9 cellular contexts compared by ENCODE assay signal in genomic region chr6:157764346-157765068, GRCh38. TPM values are rescaled to one million over a fixed set of nuclear protein-coding genes. Genes with fewer than 3 reads are reported as not detected.
DNase-seq lines count a peak whose midpoint lies in the region; ATAC-seq lines count a peak whose summit lies in the region.
"Had no signal": no experiment of that assay in that cellular context is flagged by ENCODE, and none has a peak within 500 bp of the region (broad histone marks: within the 10 kb centered on the region; RNA-seq: fewer than 3 reads in every experiment).

No MANE protein-coding gene starts in this region.

- H3K79me1 ChIP-seq in trophoblast cell (ENCODE audit: low read length): peaks cover 11% of the 10 kb centered on the region

- peaks cover 1% of the 10 kb centered on the region for H3K79me2 ChIP-seq in trophoblast cell (ENCODE audit: control insufficient read depth, insufficient read depth, low read length, poor library complexity)

- no peak overlapping the region for H3K18ac ChIP-seq in trophoblast cell (ENCODE audit: low read length)

- ATAC-seq in HG03139 (IDR thresholded peaks at IDR 0.05; ENCODE audit: unreplicated experiment): peak; percentile 46

- H3K23ac ChIP-seq in trophoblast cell (ENCODE audit: low read length): no peak overlapping the region

- no peak overlapping the region for H4K12ac ChIP-seq in trophoblast cell (ENCODE audit: low read depth, low read length)

- H2BK120ac ChIP-seq in trophoblast cell (ENCODE audit: insufficient read depth, low read length, poor library complexity): no peak overlapping the region

- H3K4me2 ChIP-seq in trophoblast cell (ENCODE audit: low read length): no peak overlapping the region

- H4K8ac ChIP-seq in trophoblast cell (ENCODE audit: low read depth, low read length): no peak overlapping the region

- H3K36me3 ChIP-seq in trophoblast cell (ENCODE audit: control insufficient read depth in 1 of 2, insufficient read depth in 2 of 2, low read length in 2 of 2) (no peaks in the 10 kb centered on the region), thymus (ENCODE audit: control insufficient read depth, insufficient read depth) (no peaks in the 10 kb centered on the region)

- H3K4me3 ChIP-seq in trophoblast cell (ENCODE audit: low read depth, low read length) (no peak overlapping the region), thymus (ENCODE audit: low read length) (no peak overlapping the region)

- H2AK5ac ChIP-seq in trophoblast cell (ENCODE audit: low read length): no peak overlapping the region

- H4K91ac ChIP-seq in trophoblast cell (ENCODE audit: low read depth, low read length): peak overlapping the region; percentile 34

- WGBS in trophoblast cell (ENCODE audit: extremely low coverage, insufficient coverage, insufficient read length): no CpG with 5 or more reads among the region's 12 CpGs
- WGBS in thymus: 2% methylated on average over 12 of the region's 12 CpGs

- H3K4ac ChIP-seq in trophoblast cell (ENCODE audit: low read depth, low read length): no peak overlapping the region

- peaks cover 1% of the 10 kb centered on the region for H3K9me3 ChIP-seq in trophoblast cell (ENCODE audit: insufficient read depth, low read depth, low read length)
- no peaks in the 10 kb centered on the region for H3K9me3 ChIP-seq in thymus (ENCODE audit: control insufficient read depth)

- H2BK5ac ChIP-seq in trophoblast cell (ENCODE audit: low read depth, low read length, poor library complexity): peak overlapping the region; percentile 71

- no peak overlapping the region for H3K9ac ChIP-seq in trophoblast cell (ENCODE audit: low read length)

- no peak overlapping the region for H2AFZ ChIP-seq in trophoblast cell (ENCODE audit: insufficient read depth, low read length, poor library complexity)

- H2BK12ac ChIP-seq in trophoblast cell (ENCODE audit: low read length): peak overlapping the region; percentile 35

- DNase-seq in DMS 273 (lab: John Stamatoyannopoulos, UW; ENCODE audit: unreplicated experiment): peak; percentile 33
- DNase-seq in DMS 273 treated with DMSO at 0.1 percent for 48 hours (lab: John Stamatoyannopoulos, UW): no peak
- peak; percentile 81 for DNase-seq in SIG-M5 (lab: John Stamatoyannopoulos, UW)
- peak; percentile 39 to 75 (median 52) for DNase-seq in activated naive CD4-positive, alpha-beta T cell (lab: John Stamatoyannopoulos, UW)
- peak; percentile 49 for DNase-seq in germinal center (ENCODE audit: low spot score)
- peak; percentile 99 to 100 for DNase-seq in trophoblast cell

- H3K27me3 ChIP-seq in trophoblast cell (ENCODE audit: insufficient read depth, low read length) (no peaks in the 10 kb centered on the region), thymus (ENCODE audit: control insufficient read depth, insufficient read depth) (no peaks in the 10 kb centered on the region)

- H3K4me1 ChIP-seq in trophoblast cell (ENCODE audit: control insufficient read depth in 1 of 2, insufficient read depth in 2 of 2, low read length in 2 of 2) (peaks cover 18 to 25% of the 10 kb centered on the region in 2 experiments), thymus (ENCODE audit: control insufficient read depth, insufficient read depth, low read length) (peaks cover 21% of the 10 kb centered on the region)

- no peak overlapping the region for H3K14ac ChIP-seq in trophoblast cell (ENCODE audit: low read length)

- peak overlapping the region; percentile 61 for H3K27ac ChIP-seq in trophoblast cell (ENCODE audit: low read depth, low read length)
- H3K27ac ChIP-seq in thymus (ENCODE audit: low read depth): peak overlapping the region; percentile 67
- H3K27ac ChIP-seq: 22Rv1 had no signal

RNA-seq across cellular contexts. Expression of gene SNX9, which starts 58.5 kb away (rescaled TPM):
- polyA plus RNA-seq in trophoblast cell (2013): 31.3 and 32.6 TPM in 2 replicates
- polyA plus RNA-seq in thymus: 37.3 TPM
